8 cellular contexts compared by ENCODE assay signal in the genomic region with DNA sequence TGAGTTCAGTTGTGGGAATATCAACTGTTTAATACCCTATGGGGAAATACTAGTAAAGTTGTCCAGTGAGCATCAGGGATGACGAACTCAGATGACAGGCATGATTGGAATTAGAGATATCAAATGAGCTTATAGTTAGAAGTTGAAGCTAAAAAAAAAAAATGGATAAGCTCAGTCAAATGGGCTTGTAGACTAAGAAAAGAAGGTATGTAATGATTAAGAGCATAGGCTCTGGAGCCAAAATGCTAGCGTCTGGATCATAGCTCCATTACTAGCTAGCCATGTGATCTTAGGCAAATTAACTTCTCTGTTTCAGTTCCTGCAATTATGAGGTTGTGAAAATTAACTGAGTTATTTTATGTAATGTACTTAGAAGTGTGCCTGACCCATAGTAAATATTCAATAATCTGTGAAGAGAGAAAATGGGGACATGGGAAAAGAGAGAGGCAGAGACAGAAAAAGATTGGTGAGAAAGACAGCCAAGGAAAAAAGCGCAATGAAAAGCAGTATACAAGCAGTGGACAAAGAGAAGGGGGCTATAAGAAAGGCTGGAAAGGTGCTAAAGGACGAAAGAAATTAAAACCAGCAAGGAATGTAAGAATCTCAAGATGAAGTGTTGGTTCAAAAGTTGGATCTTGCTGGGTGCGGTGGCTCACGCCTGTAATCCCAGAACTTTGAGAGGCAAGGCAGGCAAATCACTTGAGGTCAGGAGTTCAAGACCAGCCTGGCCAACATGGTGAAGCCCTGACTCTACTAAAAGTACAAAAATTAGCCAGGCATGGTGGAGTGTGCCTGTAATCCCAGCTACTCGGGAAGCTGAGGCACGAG.
DNase-seq lines count a peak whose midpoint lies in the region; ATAC-seq and TF ChIP-seq lines count a peak whose summit lies in the region.

No MANE protein-coding gene starts in this region.

- peak; percentile 43 for ATAC-seq in GM19351 (IDR thresholded peaks at IDR 0.05; ENCODE audit: unreplicated experiment)
- peak; percentile 59 for ATAC-seq in HG03354 (IDR thresholded peaks at IDR 0.05; ENCODE audit: poor library complexity, severe bottlenecking, unreplicated experiment)
- ATAC-seq in naive B cell (ENCODE audit: low read depth in 2 of 2): peak; percentile 74 to 77
- ATAC-seq in aorta (ENCODE audit: low FRiP score): no peak

- H3K27ac ChIP-seq in VCaP (peak overlapping the region; percentile 54; the same call in 1 of the 2 replicates), tibial nerve (peak overlapping the region in 1 of 4 donors; percentile 69), aorta (ENCODE audit: low read depth in 1 of 2, low read length in 2 of 2) (no peak overlapping the region)

- intact Hi-C loops in CD14-positive monocyte (cut with micrococcal nuclease): loop anchor here in 1 of 2 donors (5.0 kb wide), 1 partner anchor 96 kb away; the partner anchor contains the start of gene SLC39A10
- intact Hi-C loops in aorta (cut with DNase I): no loop called here

- H3K4me1 ChIP-seq in tibial nerve (peaks cover 0 to 5% (median 0%) of the 10 kb centered on the region in 4 donors), aorta (ENCODE audit: control insufficient read depth in 1 of 2, insufficient read depth in 2 of 2, low read length in 2 of 2) (no peaks in the 10 kb centered on the region)

- peaks cover 38% of the 10 kb centered on the region for H3K4me1 Mint-ChIP-seq in CD14-positive monocyte
- peaks cover 37 to 69% (median 39%) of the 10 kb centered on the region in 3 donors for H3K4me1 Mint-ChIP-seq in naive B cell

- no peak overlapping the region for H3K4me3 ChIP-seq in tibial nerve
- no peak overlapping the region for H3K4me3 ChIP-seq in aorta (ENCODE audit: low read length in 2 of 2)

- H3K36me3 ChIP-seq in tibial nerve: no peaks in the 10 kb centered on the region
- H3K36me3 ChIP-seq in aorta (ENCODE audit: control insufficient read depth in 1 of 2, insufficient read depth in 2 of 2, low read length in 1 of 2): no peaks in the 10 kb centered on the region

- TF ChIP-seq CTCF in CD14-positive monocyte (IDR thresholded peaks at IDR 0.05) (no peak), VCaP (conservative IDR thresholded peaks at IDR 0.05) (no peak), tibial nerve (IDR thresholded peaks at IDR 0.05) (no peak)

- TF ChIP-seq POLR2A in tibial nerve (IDR thresholded peaks at IDR 0.05): no peak

- 79 to 82% methylated on average over 8 of the region's 8 CpGs for WGBS in tibial nerve, 2 donors
- WGBS in aorta, 2 donors: 85 to 88% methylated on average over 8 of the region's 8 CpGs

- H3K27me3 ChIP-seq in tibial nerve (no peaks in the 10 kb centered on the region), aorta (ENCODE audit: control insufficient read depth in 1 of 2, insufficient read depth in 2 of 2, low read length in 1 of 2) (no peaks in the 10 kb centered on the region)

- peak overlapping the region; percentile 92 to 98 (median 96) for H3K27ac Mint-ChIP-seq in CD14-positive monocyte
- peak overlapping the region; percentile 92 to 99 (median 98) for H3K27ac Mint-ChIP-seq in naive B cell

- H3K27me3 Mint-ChIP-seq in CD14-positive monocyte (ENCODE audit: low read depth in 3 of 3): no peaks in the 10 kb centered on the region
- H3K27me3 Mint-ChIP-seq in naive B cell: no peaks in the 10 kb centered on the region

- peak overlapping the region in 1 of 2 donors; percentile 87 for H3K4me3 Mint-ChIP-seq in CD14-positive monocyte
- H3K4me3 Mint-ChIP-seq in naive B cell: peak overlapping the region; percentile 39 to 90 (median 86)

- no peak for TF ChIP-seq EP300 in tibial nerve (IDR thresholded peaks at IDR 0.05)

- H3K9me3 Mint-ChIP-seq in CD14-positive monocyte (peaks cover 0 to 3% (median 0%) of the 10 kb centered on the region in 7 donors), naive B cell (peaks cover 0 to 9% (median 4%) of the 10 kb centered on the region in 7 donors)

- H3K36me3 Mint-ChIP-seq in CD14-positive monocyte (peaks cover 0 to 5% of the 10 kb centered on the region in 2 donors), naive B cell (no peaks in the 10 kb centered on the region)

- no peaks in the 10 kb centered on the region for H3K9me3 ChIP-seq in tibial nerve
- no peaks in the 10 kb centered on the region for H3K9me3 ChIP-seq in aorta (ENCODE audit: control insufficient read depth, low read length)

- DNase-seq in CD14-positive monocyte (ENCODE audit: low spot score) (no peak), naive B cell (peak; percentile 72), tibial nerve (ENCODE audit: low spot score in 2 of 2) (no peak), aorta (no peak), HUDEP-2 (lab: John Stamatoyannopoulos, UW; ENCODE audit: unreplicated experiment in 76 of 76) (no peak)
